Comparison of ENCODE assay signal across 12 cellular contexts in genomic region chr2:28419003-28419704, GRCh38. TPM values are rescaled to one million over a fixed set of nuclear protein-coding genes. Genes with fewer than 3 reads are reported as not detected.
A peak's percentile ranks its signal among the peaks of the same experiment; 100 is the strongest.
DNase-seq lines count a peak whose midpoint lies in the region; ATAC-seq and TF ChIP-seq lines count a peak whose summit lies in the region.
"Had no signal": no experiment of that assay in that cellular context is flagged by ENCODE, and none has a peak within 500 bp of the region (broad histone marks: within the 10 kb centered on the region; RNA-seq: fewer than 3 reads in every experiment).

No MANE protein-coding gene starts in this region.

- peaks cover 56% of the 10 kb centered on the region for H3K4me1 Mint-ChIP-seq in activated T-cell treated with anti-CD3 and anti-CD28 coated beads, Interleukin-2, amount 50 U/mL, for 24 hours (ENCODE audit: low read depth)
- H3K4me1 Mint-ChIP-seq in activated T-cell treated with anti-CD3 and anti-CD28 coated beads, Interleukin-2, amount 50 U/mL, for 4 hours (ENCODE audit: low read depth): peaks cover 22% of the 10 kb centered on the region
- H3K4me1 Mint-ChIP-seq in chondrocyte (ENCODE audit: low read depth): peaks cover 53% of the 10 kb centered on the region

- no peaks in the 10 kb centered on the region for H3K9me3 Mint-ChIP-seq in activated T-cell treated with anti-CD3 and anti-CD28 coated beads, Interleukin-2, amount 50 U/mL, for 24 hours
- H3K9me3 Mint-ChIP-seq in activated T-cell treated with anti-CD3 and anti-CD28 coated beads, Interleukin-2, amount 50 U/mL, for 4 hours: no peaks in the 10 kb centered on the region
- no peaks in the 10 kb centered on the region for H3K9me3 Mint-ChIP-seq in chondrocyte (ENCODE audit: low read depth)
- H3K9me3 Mint-ChIP-seq: activated naive CD4-positive, alpha-beta T cell treated with anti-CD3 and anti-CD28 coated beads, Interleukin-2, amount 50 U/mL, for 24 hours had no signal

- DNase-seq in activated T-cell treated with anti-CD3 and anti-CD28 coated beads, Interleukin-2, amount 50 U/mL, for 24 hours: peak; percentile 24
- no peak for DNase-seq in activated T-cell treated with anti-CD3 and anti-CD28 coated beads, Interleukin-2, amount 50 U/mL, for 4 hours
- DNase-seq in Kasumi-1 (lab: John Stamatoyannopoulos, UW): peak; percentile 21 to 22
- DNase-seq in chondrocyte (ENCODE audit: low spot score): peak; percentile 0
- DNase-seq in posterior vena cava (ENCODE audit: low spot score): peak; percentile 18
- no peak for DNase-seq in NCI-H446 treated with DMSO at 0.1 percent for 48 hours (lab: John Stamatoyannopoulos, UW)
- DNase-seq in DMS153 (lab: John Stamatoyannopoulos, UW): no peak
- DNase-seq: activated CD4-positive, alpha-beta T cell treated with anti-CD3 and anti-CD28 coated beads for 4 hours; NCI-H1092 treated with DMSO at 0.1 percent for 48 hours; NCI-H526 treated with DMSO at 0.1 percent for 48 hours had no signal

- TF ChIP-seq CTCF in chondrocyte (IDR thresholded peaks at IDR 0.05): no peak

- peaks cover 50% of the 10 kb centered on the region for H3K36me3 Mint-ChIP-seq in activated T-cell treated with anti-CD3 and anti-CD28 coated beads, Interleukin-2, amount 50 U/mL, for 24 hours (ENCODE audit: low read depth)
- peaks cover 9% of the 10 kb centered on the region for H3K36me3 Mint-ChIP-seq in activated T-cell treated with anti-CD3 and anti-CD28 coated beads, Interleukin-2, amount 50 U/mL, for 4 hours (ENCODE audit: insufficient read depth)
- H3K36me3 Mint-ChIP-seq in chondrocyte (ENCODE audit: low read depth): peaks cover 21% of the 10 kb centered on the region

- no peak overlapping the region for H3K4me3 Mint-ChIP-seq in activated T-cell treated with anti-CD3 and anti-CD28 coated beads, Interleukin-2, amount 50 U/mL, for 24 hours
- no peak overlapping the region for H3K4me3 Mint-ChIP-seq in activated T-cell treated with anti-CD3 and anti-CD28 coated beads, Interleukin-2, amount 50 U/mL, for 4 hours
- no peak overlapping the region for H3K4me3 Mint-ChIP-seq in chondrocyte (ENCODE audit: unreplicated experiment)
- H3K4me3 Mint-ChIP-seq: activated naive CD4-positive, alpha-beta T cell treated with anti-CD3 and anti-CD28 coated beads, Interleukin-2, amount 50 U/mL, for 24 hours had no signal

- peak overlapping the region; percentile 72 for H3K27ac Mint-ChIP-seq in activated T-cell treated with anti-CD3 and anti-CD28 coated beads, Interleukin-2, amount 50 U/mL, for 24 hours
- no peak overlapping the region for H3K27ac Mint-ChIP-seq in chondrocyte (ENCODE audit: unreplicated experiment)
- H3K27ac Mint-ChIP-seq: activated naive CD4-positive, alpha-beta T cell treated with anti-CD3 and anti-CD28 coated beads, Interleukin-2, amount 50 U/mL, for 24 hours had no signal

- H3K27me3 Mint-ChIP-seq in activated T-cell treated with anti-CD3 and anti-CD28 coated beads, Interleukin-2, amount 50 U/mL, for 24 hours: no peaks in the 10 kb centered on the region
- H3K27me3 Mint-ChIP-seq in activated T-cell treated with anti-CD3 and anti-CD28 coated beads, Interleukin-2, amount 50 U/mL, for 4 hours (ENCODE audit: low read depth): no peaks in the 10 kb centered on the region
- H3K27me3 Mint-ChIP-seq in chondrocyte (ENCODE audit: low read depth): no peaks in the 10 kb centered on the region
- H3K27me3 Mint-ChIP-seq: activated naive CD4-positive, alpha-beta T cell treated with anti-CD3 and anti-CD28 coated beads, Interleukin-2, amount 50 U/mL, for 24 hours had no signal

- intact Hi-C loops in posterior vena cava (cut with DNase I): no loop called here

- no peak for ATAC-seq in activated T-cell treated with anti-CD3 and anti-CD28 coated beads, Interleukin-2, amount 50 U/mL, for 4 hours
- no peak for ATAC-seq in GM19467 (IDR thresholded peaks at IDR 0.05; ENCODE audit: unreplicated experiment)

RNA-seq across cellular contexts. Expression of gene FOSL2, which starts 26.5 kb away (rescaled TPM):
- total RNA-seq in activated T-cell treated with anti-CD3 and anti-CD28 coated beads, Interleukin-2, amount 50 U/mL, for 4 hours: 10 to 100 TPM; 71.5 to 98.6 (median 90.4) TPM
- total RNA-seq in chondrocyte: 93.0 to 163 TPM (median 156 TPM) in 3 replicates
- total RNA-seq in posterior vena cava: 100 to 1,000 TPM; 105 to 141 TPM

Comparison
In these comparisons a context has a peak if more than half of its experiments do, and no peak if none do; other contexts are left out.
1. DNase-seq: peak in activated T-cell treated with anti-CD3 and anti-CD28 coated beads, Interleukin-2, amount 50 U/mL, for 24 hours (single experiment), Kasumi-1 (2 of 2), chondrocyte (single experiment) and posterior vena cava (single experiment); none in activated T-cell treated with anti-CD3 and anti-CD28 coated beads, Interleukin-2, amount 50 U/mL, for 4 hours (single experiment), NCI-H446 treated with DMSO at 0.1 percent for 48 hours (single experiment) and DMS153 (single experiment).